Comparison of ENCODE assay signal across 24 cellular contexts in genomic region chr12:22435583-22435982, GRCh38.
DNase-seq lines count a peak whose midpoint lies in the region; ATAC-seq, FAIRE-seq and TF ChIP-seq lines count a peak whose summit lies in the region.
"Had no signal": no experiment of that assay in that cellular context is flagged by ENCODE, and none has a peak within 500 bp of the region (broad histone marks: within the 10 kb centered on the region; RNA-seq: fewer than 3 reads in every experiment).

No MANE protein-coding gene starts in this region.

- H3K4me2 ChIP-seq in GM12878 (ENCODE audit: control insufficient read depth, insufficient read depth) = no peak overlapping the region
- H3K4me2 ChIP-seq: BLaER1, GM23338 had no signal

- no peak overlapping the region for H3K4me3 Mint-ChIP-seq in stimulated activated effector memory CD8-positive, alpha-beta T cell treated with anti-CD3 and anti-CD28 coated beads, Interleukin-12 subunit alpha, Interleukin-12 subunit beta, amount 100 ng/mL, for 72 hours
- no peak overlapping the region for H3K4me3 Mint-ChIP-seq in activated CD4-positive, alpha-beta memory T cell treated with anti-CD3 and anti-CD28 coated beads for 36 hours
- H3K4me3 Mint-ChIP-seq: B cell; CD4-positive, CD25-positive, alpha-beta regulatory T cell; CD8-positive, alpha-beta T cell; GM23338; H9 had no signal

- H3K4me3 ChIP-seq in GM12878 = no peak overlapping the region
- H3K4me3 ChIP-seq: BLaER1, GM23338 had no signal

- POLR2A ChIA-PET in GM12878 (lab: Charles Lee) = no interaction called here
- POLR2A ChIA-PET in activated CD4-positive, alpha-beta memory T cell treated with anti-CD3 and anti-CD28 coated beads for 36 hours (lab: Charles Lee) = interaction anchor here (0.7 kb wide), 1 partner anchor 100 kb away, joined by 3 read pairs; no protein-coding TSS in a partner anchor

- no peak overlapping the region for H3K27ac ChIP-seq in GM12878 (ENCODE audit: control insufficient read depth, insufficient read depth)
- H3K27ac ChIP-seq: 22Rv1, BLaER1, C4-2B had no signal

- H2AFZ ChIP-seq in GM12878 (ENCODE audit: control insufficient read depth, low read depth, low read length) = no peak overlapping the region

- DNase-seq in activated CD4-positive, CD25-positive, alpha-beta regulatory T cell (lab: John Stamatoyannopoulos, UW) = no peak
- no peak for DNase-seq in GM12878 (ENCODE audit: low read depth, low spot score)
- DNase-seq in stimulated activated effector memory CD8-positive, alpha-beta T cell treated with anti-CD3 and anti-CD28 coated beads, Interleukin-12 subunit alpha, Interleukin-12 subunit beta, amount 100 ng/mL, for 72 hours (ENCODE audit: low spot score in 2 of 2) = no peak
- no peak for DNase-seq in activated CD4-positive, alpha-beta memory T cell treated with anti-CD3 and anti-CD28 coated beads for 36 hours
- DNase-seq in NOMO-1 treated with dmso at 0.1 percent for 144 hours (lab: John Stamatoyannopoulos, UW; ENCODE audit: unreplicated experiment) = no peak
- DNase-seq: Caco-2; CD4-positive, CD25-positive, alpha-beta regulatory T cell; CD8-positive, alpha-beta T cell; DMS 273 treated with DMSO at 0.1 percent for 48 hours; DMS79; EL; GDM1; H9 had no signal

- SMC1A ChIA-PET in GM12878 (lab: Charles Lee; ENCODE audit: uncharacterized antibody, unreplicated experiment) = interaction anchor here (1.0 to 1.9 kb wide), 2 partner anchors 11 to 26 kb away, joined by 4 to 5 read pairs; no protein-coding TSS in a partner anchor

- no peak for TF ChIP-seq EP300 in GM12878 (IDR thresholded peaks at IDR 0.05; ENCODE audit: borderline replicate concordance in 1 of 2, control insufficient read depth in 1 of 2, low read depth in 2 of 2, low read length in 2 of 2)

- no peaks in the 10 kb centered on the region for H3K27me3 ChIP-seq in GM12878 (replicated peaks in 1 of 2; ENCODE audit: control insufficient read depth in 2 of 2, insufficient read depth in 2 of 2, low read length in 1 of 2)
- H3K27me3 ChIP-seq: BLaER1 had no signal

- no peaks in the 10 kb centered on the region for H3K9me3 Mint-ChIP-seq in stimulated activated effector memory CD8-positive, alpha-beta T cell treated with anti-CD3 and anti-CD28 coated beads, Interleukin-12 subunit alpha, Interleukin-12 subunit beta, amount 100 ng/mL, for 72 hours
- peaks cover 6% of the 10 kb centered on the region for H3K9me3 Mint-ChIP-seq in activated CD4-positive, alpha-beta memory T cell treated with anti-CD3 and anti-CD28 coated beads for 36 hours
- H3K9me3 Mint-ChIP-seq: CD8-positive, alpha-beta T cell; GM23338; H9 had no signal

- no peaks in the 10 kb centered on the region; the same call in 2 of the 3 replicates for H3K9me3 ChIP-seq in GM12878 (replicated peaks; ENCODE audit: control insufficient read depth, insufficient read depth, low read length)
- H3K9me3 ChIP-seq: BLaER1, Caco-2 had no signal

- peak; percentile 70 to 71 for ATAC-seq in activated CD4-positive, CD25-positive, alpha-beta regulatory T cell treated with anti-CD3 and anti-CD28 coated beads, Interleukin-2, amount 50 U/mL, for 24 hours
- ATAC-seq in GM12878 = peak; percentile 23; the same call in 1 of the 3 replicates
- ATAC-seq in stimulated activated effector memory CD8-positive, alpha-beta T cell treated with anti-CD3 and anti-CD28 coated beads, Interleukin-12 subunit alpha, Interleukin-12 subunit beta, amount 100 ng/mL, for 72 hours = peak; percentile 58
- ATAC-seq: CD8-positive, alpha-beta T cell; GM23338; HCT116 had no signal

- no peaks in the 10 kb centered on the region for H3K36me3 ChIP-seq in GM12878 (ENCODE audit: control insufficient read depth in 2 of 2, insufficient read depth in 2 of 2, low read length in 1 of 2)
- H3K36me3 ChIP-seq: BLaER1 had no signal

- BruUV-seq in GM12878 (replicated peaks; lab: Mats Ljungman, UMichigan) = no TSS peak

- 36% methylated on average over 3 of the region's 3 CpGs for WGBS in GM12878 (ENCODE audit: insufficient coverage, insufficient replicate concordance, low lambda C conversion rate, missing lambda C conversion rate)

- CTCF ChIA-PET in GM12878 (lab: Yijun Ruan, JAX) = no interaction called here
- CTCF ChIA-PET in activated CD4-positive, alpha-beta memory T cell treated with anti-CD3 and anti-CD28 coated beads for 36 hours (lab: Charles Lee) = interaction anchor here (1.9 kb wide), 1 partner anchor 100 kb away, joined by 9 read pairs; no protein-coding TSS in a partner anchor

- no peak for TF ChIP-seq CTCF in GM12878 (IDR thresholded peaks at IDR 0.05 in 2 of 3, conservative IDR thresholded peaks at IDR 0.05 in 1 of 3; ENCODE audit: control insufficient read depth in 2 of 3, extremely low read depth in 1 of 3, insufficient read depth in 1 of 3, low read depth in 3 of 3, low read length in 3 of 3)

- no peaks in the 10 kb centered on the region for H3K4me1 ChIP-seq in GM12878 (ENCODE audit: control insufficient read depth, insufficient read depth, low read length)
- H3K4me1 ChIP-seq: BLaER1 had no signal

- intact Hi-C loops in GM12878 (cut with micrococcal nuclease; ENCODE audit: unreplicated experiment) = no loop called here
- intact Hi-C loops in activated CD4-positive, alpha-beta memory T cell treated with anti-CD3 and anti-CD28 coated beads for 36 hours (cut with micrococcal nuclease) = loop anchor here (5.0 kb wide), 1 partner anchor 38 kb away; no protein-coding TSS in a partner anchor

- no peaks in the 10 kb centered on the region for H4K20me1 ChIP-seq in GM12878 (ENCODE audit: control insufficient read depth, insufficient read depth)
- H4K20me1 ChIP-seq: BLaER1 had no signal

- TF ChIP-seq POLR2A in GM12878 (IDR thresholded peaks at IDR 0.05; ENCODE audit: low read depth, low read length) = no peak

- no peaks in the 10 kb centered on the region for H3K79me2 ChIP-seq in GM12878 (ENCODE audit: control insufficient read depth, insufficient read depth, low read length)

- no peak overlapping the region for H3K27ac Mint-ChIP-seq in stimulated activated effector memory CD8-positive, alpha-beta T cell treated with anti-CD3 and anti-CD28 coated beads, Interleukin-12 subunit alpha, Interleukin-12 subunit beta, amount 100 ng/mL, for 72 hours
- H3K27ac Mint-ChIP-seq in activated CD4-positive, alpha-beta memory T cell treated with anti-CD3 and anti-CD28 coated beads for 36 hours = no peak overlapping the region
- H3K27ac Mint-ChIP-seq: B cell; CD4-positive, CD25-positive, alpha-beta regulatory T cell; CD8-positive, alpha-beta T cell; GM23338; H9 had no signal

- no peak overlapping the region for H3K9ac ChIP-seq in GM12878 (ENCODE audit: control insufficient read depth, insufficient read depth, low read length)
- H3K9ac ChIP-seq: BLaER1 had no signal

- no peak for TF ChIP-seq RAD21 in GM12878 (IDR thresholded peaks at IDR 0.05; ENCODE audit: insufficient read depth, low read depth, low read length)

- in situ Hi-C loops in GM12878 (cut with MboI) = no loop called here

- RAD21 ChIA-PET in GM12878 (lab: Charles Lee; ENCODE audit: unreplicated experiment) = no interaction called here

- no peaks in the 10 kb centered on the region for H3K4me1 Mint-ChIP-seq in stimulated activated effector memory CD8-positive, alpha-beta T cell treated with anti-CD3 and anti-CD28 coated beads, Interleukin-12 subunit alpha, Interleukin-12 subunit beta, amount 100 ng/mL, for 72 hours
- peaks cover 33% of the 10 kb centered on the region for H3K4me1 Mint-ChIP-seq in activated CD4-positive, alpha-beta memory T cell treated with anti-CD3 and anti-CD28 coated beads for 36 hours (ENCODE audit: low read depth)

- H3K36me3 Mint-ChIP-seq in stimulated activated effector memory CD8-positive, alpha-beta T cell treated with anti-CD3 and anti-CD28 coated beads, Interleukin-12 subunit alpha, Interleukin-12 subunit beta, amount 100 ng/mL, for 72 hours = no peaks in the 10 kb centered on the region
- no peaks in the 10 kb centered on the region for H3K36me3 Mint-ChIP-seq in activated CD4-positive, alpha-beta memory T cell treated with anti-CD3 and anti-CD28 coated beads for 36 hours
- H3K36me3 Mint-ChIP-seq: CD8-positive, alpha-beta T cell had no signal

- FAIRE-seq in GM12878 (lab: Jason Lieb, UNC) = no peak
- FAIRE-seq: A204.1, D721Med, GM12891, GM18507 had no signal

- no peaks in the 10 kb centered on the region for H3K27me3 Mint-ChIP-seq in activated CD4-positive, alpha-beta memory T cell treated with anti-CD3 and anti-CD28 coated beads for 36 hours
- H3K27me3 Mint-ChIP-seq: B cell; CD4-positive, CD25-positive, alpha-beta regulatory T cell had no signal

TF ChIP-seq in GM12878, 131 proteins besides CTCF, POLR2A, EP300 and RAD21 (continues in another document):
- TF ChIP-seq MLLT1 (IDR thresholded peaks at IDR 0.05) (no peak), SKIL (IDR thresholded peaks at IDR 0.05; ENCODE audit: low read depth, poor library complexity, severe bottlenecking) (no peak), YY1 (IDR thresholded peaks at IDR 0.05; ENCODE audit: low read depth, low read length) (no peak), STAT3 (IDR thresholded peaks at IDR 0.05; ENCODE audit: low read depth, low read length) (no peak)
